28 cellular contexts compared by ENCODE assay signal in the genomic region with DNA sequence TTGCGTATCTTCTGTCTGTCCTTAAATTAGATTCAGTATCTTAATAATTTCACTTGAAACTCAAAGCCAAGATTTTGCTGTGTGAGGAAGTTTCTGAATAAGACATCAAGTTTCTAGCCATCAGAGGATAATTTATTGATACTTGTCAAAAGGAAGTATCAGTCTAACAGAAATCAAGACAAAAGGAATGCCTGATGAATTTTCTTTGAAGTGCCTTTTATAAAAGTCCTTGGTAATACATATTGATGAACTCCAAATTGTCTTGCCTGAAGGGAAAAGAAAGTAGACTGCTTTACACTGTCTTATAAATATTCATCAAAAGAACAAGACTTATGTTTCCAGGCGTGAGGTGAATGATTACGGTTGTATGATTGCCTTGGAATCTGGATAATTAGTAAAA.
"Had no signal": no experiment of that assay in that cellular context is flagged by ENCODE, and none has a peak within 500 bp of the region (broad histone marks: within the 10 kb centered on the region; RNA-seq: fewer than 3 reads in every experiment).

No MANE protein-coding gene starts in this region.

- H3K27me3 ChIP-seq: ascending aorta, cardiac muscle cell had no signal

- ATAC-seq: activated CD8-positive, alpha-beta memory T cell treated with anti-CD3 and anti-CD28 coated beads, Interleukin-2, amount 10 ng/mL, durations not matched to agents 7 days and 5 days; activated CD8-positive, alpha-beta T cell treated with anti-CD3 and anti-CD28 coated beads, Interleukin-2, amount 10 ng/mL, durations not matched to agents 7 days and 5 days; activated naive CD8-positive, alpha-beta T cell treated with anti-CD3 and anti-CD28 coated beads, Interleukin-2, amount 50 U/mL, for 24 hours had no signal

- DNase-seq: activated B cell treated with CpG ODN at 0.5 μM for 24 hours; activated CD4-positive, alpha-beta memory T cell treated with anti-CD3 and anti-CD28 coated beads, Interleukin-2, amount 10 ng/mL, durations not matched to agents 7 days and 5 days; activated CD4-positive, alpha-beta T cell treated with anti-CD3 and anti-CD28 coated beads for 4 hours; activated CD4-positive, alpha-beta T cell treated with anti-CD3 and anti-CD28 coated beads, Interleukin-2, amount 10 ng/mL, durations not matched to agents 24 days and 14 days; activated CD4-positive, alpha-beta T cell treated with anti-CD3 and anti-CD28 coated beads, Interleukin-2, amount 50 U/mL, for 48 hours; activated CD4-positive, CD25-positive, alpha-beta regulatory T cell treated with anti-CD3 and anti-CD28 coated beads, Interleukin-2, amount 50 U/mL, for 72 hours; activated CD8-positive, alpha-beta memory T cell treated with anti-CD3 and anti-CD28 coated beads for 24 hours; activated CD8-positive, alpha-beta memory T cell treated with anti-CD3 and anti-CD28 coated beads, Interleukin-2, amount 10 ng/mL, durations not matched to agents 7 days and 5 days; activated CD8-positive, alpha-beta memory T cell treated with anti-CD3 and anti-CD28 coated beads, Interleukin-2, amount 50 U/mL, for 48 hours; activated CD8-positive, alpha-beta T cell treated with anti-CD3 and anti-CD28 coated beads, Interleukin-2, amount 10 ng/mL, durations not matched to agents 7 days and 5 days; activated effector memory CD4-positive, alpha-beta T cell treated with Interleukin-2 at 50 U/mL for 16 hours; activated gamma-delta T cell; activated naive CD4-positive, alpha-beta T cell treated with anti-CD3 and anti-CD28 coated beads, Interleukin-2, amount 10 ng/mL, durations not matched to agents 7 days and 5 days; activated naive CD4-positive, alpha-beta T cell treated with Interleukin-2 at 50 U/mL for 16 hours; activated naive CD8-positive, alpha-beta T cell treated with anti-CD3 and anti-CD28 coated beads, Interleukin-2, amount 10 ng/mL, durations not matched to agents 7 days and 5 days; activated naive CD8-positive, alpha-beta T cell treated with anti-CD3 and anti-CD28 coated beads, Interleukin-2, amount 50 U/mL, for 24 hours; activated T-cell treated with anti-CD3 and anti-CD28 coated beads, Interleukin-2, amount 50 U/mL, for 24 hours; activated T-cell treated with anti-CD3 and anti-CD28 coated beads, Interleukin-2, amount 50 U/mL, for 48 hours; amygdala; anterior cingulate cortex; caudate nucleus; cerebellar nuclear complex; T-helper 1 cell; T-helper 2 cell; T-helper 9 cell had no signal

- H3K27ac ChIP-seq: ascending aorta, cardiac muscle cell, VCaP had no signal

- H3K9me3 ChIP-seq: ascending aorta had no signal

- H3K36me3 ChIP-seq: ascending aorta, cardiac muscle cell had no signal

- H3K4me3 ChIP-seq: ascending aorta, cardiac muscle cell had no signal
